In the genomic region with DNA sequence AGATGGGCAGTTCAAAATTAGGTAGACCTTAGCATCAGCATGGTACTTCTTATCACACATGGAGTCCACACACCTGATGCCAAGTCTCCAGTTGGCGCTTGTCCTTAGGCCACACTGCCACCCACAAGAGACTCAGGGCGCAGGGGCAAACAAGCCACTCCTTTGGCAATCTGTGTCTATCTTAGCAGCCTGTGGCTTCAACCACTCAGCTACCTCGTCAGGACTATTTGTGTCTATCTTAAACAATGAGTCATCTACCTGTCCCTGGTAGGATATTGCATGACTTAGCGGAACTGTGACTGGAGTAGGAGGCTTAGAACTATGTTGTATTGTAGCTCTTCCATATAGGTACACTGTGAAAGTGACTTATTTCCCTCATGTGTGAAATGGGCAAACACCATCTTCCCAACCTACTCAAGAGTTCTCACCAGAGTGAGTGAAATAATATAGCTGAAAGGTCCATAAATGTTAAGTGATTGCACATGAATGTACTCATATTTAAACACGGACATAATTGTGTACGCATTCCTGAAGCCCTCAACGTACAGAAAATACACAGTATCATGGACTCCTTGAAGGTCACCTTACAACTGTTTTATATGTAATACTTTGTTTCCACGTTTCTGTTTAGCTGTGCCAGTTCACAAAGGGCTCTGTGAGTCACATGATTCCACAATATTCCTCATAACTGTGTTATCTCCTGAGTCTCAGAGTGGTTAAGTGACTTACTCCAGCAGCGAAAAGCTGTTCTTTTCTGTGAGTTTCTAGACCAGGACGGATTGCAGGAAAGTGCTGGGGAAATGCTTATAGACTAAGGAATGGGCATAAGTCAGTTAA, we compare ENCODE assay signal across 1 cellular context.
A peak's percentile ranks its signal among the peaks of the same experiment; 100 is the strongest.
TF ChIP-seq lines count a peak whose summit lies in the region.

No MANE protein-coding gene starts in this region.

TF ChIP-seq in K562, 482 proteins besides CTCF, POLR2A, EP300 and RAD21 (continued from another document and continues in another):
- TF ChIP-seq, protein P1, sequence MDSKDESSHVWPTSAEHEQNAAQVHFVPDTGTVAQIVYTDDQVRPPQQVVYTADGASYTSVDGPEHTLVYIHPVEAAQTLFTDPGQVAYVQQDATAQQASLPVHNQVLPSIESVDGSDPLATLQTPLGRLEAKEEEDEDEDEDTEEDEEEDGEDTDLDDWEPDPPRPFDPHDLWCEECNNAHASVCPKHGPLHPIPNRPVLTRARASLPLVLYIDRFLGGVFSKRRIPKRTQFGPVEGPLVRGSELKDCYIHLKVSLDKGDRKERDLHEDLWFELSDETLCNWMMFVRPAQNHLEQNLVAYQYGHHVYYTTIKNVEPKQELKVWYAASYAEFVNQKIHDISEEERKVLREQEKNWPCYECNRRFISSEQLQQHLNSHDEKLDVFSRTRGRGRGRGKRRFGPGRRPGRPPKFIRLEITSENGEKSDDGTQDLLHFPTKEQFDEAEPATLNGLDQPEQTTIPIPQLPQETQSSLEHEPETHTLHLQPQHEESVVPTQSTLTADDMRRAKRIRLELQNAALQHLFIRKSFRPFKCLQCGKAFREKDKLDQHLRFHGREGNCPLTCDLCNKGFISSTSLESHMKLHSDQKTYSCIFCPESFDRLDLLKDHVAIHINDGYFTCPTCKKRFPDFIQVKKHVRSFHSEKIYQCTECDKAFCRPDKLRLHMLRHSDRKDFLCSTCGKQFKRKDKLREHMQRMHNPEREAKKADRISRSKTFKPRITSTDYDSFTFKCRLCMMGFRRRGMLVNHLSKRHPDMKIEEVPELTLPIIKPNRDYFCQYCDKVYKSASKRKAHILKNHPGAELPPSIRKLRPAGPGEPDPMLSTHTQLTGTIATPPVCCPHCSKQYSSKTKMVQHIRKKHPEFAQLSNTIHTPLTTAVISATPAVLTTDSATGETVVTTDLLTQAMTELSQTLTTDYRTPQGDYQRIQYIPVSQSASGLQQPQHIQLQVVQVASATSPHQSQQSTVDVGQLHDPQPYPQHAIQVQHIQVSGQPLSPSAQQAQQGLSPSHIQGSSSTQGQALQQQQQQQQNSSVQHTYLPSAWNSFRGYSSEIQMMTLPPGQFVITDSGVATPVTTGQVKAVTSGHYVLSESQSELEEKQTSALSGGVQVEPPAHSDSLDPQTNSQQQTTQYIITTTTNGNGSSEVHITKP (IDR thresholded peaks at IDR 0.05; ENCODE audit: partially characterized antibody): no peak
- TF ChIP-seq RCOR1 (IDR thresholded peaks at IDR 0.05; ENCODE audit: borderline replicate concordance in 1 of 2, low read depth in 2 of 2, low read length in 2 of 2) (peak in 1 of 2 experiments; percentile 93; a peak in 2 of 4 replicates), SMARCA5 (IDR thresholded peaks at IDR 0.05) (no peak), RHOXF2B (CRISPR knock-in tag; conservative IDR thresholded peaks at IDR 0.05) (no peak), ZNF583 (CRISPR knock-in tag; IDR thresholded peaks at IDR 0.05) (no peak), TCF7 (IDR thresholded peaks at IDR 0.05; ENCODE audit: borderline replicate concordance) (no peak), HDAC1 (IDR thresholded peaks at IDR 0.05) (peak in 1 of 2 experiments; percentile 61; a peak in 2 of 4 replicates), HMG20A (CRISPR knock-in tag; conservative IDR thresholded peaks at IDR 0.05) (no peak), CHD1 (IDR thresholded peaks at IDR 0.05; ENCODE audit: low read length) (peak; percentile 21), CAMTA2 (CRISPR knock-in tag; conservative IDR thresholded peaks at IDR 0.05) (no peak), TAF9B (IDR thresholded peaks at IDR 0.05; ENCODE audit: partially characterized antibody) (no peak)
- TF ChIP-seq, protein P2, sequence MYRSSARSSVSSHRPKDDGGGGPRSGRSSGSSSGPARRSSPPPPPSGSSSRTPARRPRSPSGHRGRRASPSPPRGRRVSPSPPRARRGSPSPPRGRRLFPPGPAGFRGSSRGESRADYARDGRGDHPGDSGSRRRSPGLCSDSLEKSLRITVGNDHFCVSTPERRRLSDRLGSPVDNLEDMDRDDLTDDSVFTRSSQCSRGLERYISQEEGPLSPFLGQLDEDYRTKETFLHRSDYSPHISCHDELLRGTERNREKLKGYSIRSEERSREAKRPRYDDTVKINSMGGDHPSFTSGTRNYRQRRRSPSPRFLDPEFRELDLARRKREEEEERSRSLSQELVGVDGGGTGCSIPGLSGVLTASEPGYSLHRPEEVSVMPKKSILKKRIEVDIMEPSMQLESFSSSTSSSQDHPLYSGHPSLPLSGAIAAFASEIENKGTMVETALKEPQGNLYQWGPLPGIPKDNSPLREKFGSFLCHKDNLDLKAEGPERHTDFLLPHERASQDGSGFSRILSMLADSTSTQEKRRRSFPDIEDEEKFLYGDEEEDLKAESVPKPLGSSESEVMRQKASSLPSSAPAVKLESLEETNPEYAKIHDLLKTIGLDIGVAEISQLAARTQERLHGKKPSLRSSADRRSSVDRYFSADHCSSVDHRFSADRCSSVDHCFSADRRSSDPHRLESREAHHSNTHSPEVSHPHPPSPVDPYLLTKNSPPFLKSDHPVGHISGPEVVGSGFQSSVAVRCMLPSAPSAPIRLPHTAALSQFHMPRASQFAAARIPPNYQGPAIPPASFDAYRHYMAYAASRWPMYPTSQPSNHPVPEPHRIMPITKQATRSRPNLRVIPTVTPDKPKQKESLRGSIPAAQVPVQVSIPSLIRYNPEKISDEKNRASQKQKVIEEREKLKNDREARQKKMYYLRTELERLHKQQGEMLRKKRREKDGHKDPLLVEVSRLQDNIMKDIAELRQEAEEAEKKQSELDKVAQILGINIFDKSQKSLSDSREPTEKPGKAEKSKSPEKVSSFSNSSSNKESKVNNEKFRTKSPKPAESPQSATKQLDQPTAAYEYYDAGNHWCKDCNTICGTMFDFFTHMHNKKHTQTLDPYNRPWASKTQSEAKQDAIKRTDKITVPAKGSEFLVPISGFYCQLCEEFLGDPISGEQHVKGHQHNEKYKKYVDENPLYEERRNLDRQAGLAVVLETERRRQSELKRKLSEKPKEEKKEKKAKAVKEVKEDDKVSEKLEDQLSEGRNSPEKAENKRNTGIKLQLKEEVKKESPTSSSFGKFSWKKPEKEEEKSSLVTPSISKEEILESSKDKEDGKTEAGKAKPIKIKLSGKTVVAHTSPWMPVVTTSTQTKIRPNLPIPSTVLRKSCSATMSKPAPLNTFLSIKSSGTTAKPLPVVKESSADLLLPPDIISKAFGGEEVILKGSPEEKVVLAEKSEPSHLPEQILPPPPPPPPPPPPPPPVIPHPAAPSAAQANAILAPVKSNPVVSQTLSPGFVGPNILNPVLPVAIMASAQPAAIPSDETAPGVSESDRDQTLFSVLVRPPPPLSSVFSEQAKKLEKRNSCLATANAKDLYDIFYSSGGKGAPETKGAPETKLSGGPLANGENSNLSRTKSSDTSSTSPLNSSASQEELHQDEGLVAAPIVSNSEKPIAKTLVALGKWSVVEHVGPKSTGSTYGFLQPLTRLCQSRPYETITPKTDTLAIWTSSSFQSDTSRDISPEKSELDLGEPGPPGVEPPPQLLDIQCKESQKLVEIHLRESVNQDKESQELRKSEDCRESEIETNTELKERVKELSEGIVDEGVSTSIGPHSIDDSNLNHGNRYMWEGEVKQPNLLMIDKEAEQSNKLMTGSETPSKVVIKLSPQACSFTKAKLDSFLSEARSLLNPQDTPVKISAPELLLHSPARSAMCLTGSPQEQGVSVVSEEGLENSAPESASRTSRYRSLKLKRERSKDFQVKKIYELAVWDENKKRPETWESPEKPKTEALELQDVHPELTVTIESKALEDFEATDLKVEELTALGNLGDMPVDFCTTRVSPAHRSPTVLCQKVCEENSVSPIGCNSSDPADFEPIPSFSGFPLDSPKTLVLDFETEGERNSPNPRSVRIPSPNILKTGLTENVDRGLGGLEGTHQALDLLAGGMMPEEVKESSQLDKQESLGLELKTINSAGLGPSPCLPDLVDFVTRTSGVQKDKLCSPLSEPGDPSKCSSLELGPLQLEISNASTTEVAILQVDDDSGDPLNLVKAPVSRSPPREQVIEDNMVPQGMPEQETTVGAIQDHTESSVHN (IDR thresholded peaks at IDR 0.05; ENCODE audit: borderline replicate concordance in 1 of 2, low read depth in 1 of 2): 0 out of 4 replicates have a peak, but pooled peaks of 1 of the 2 experiments have one; percentile 9
- TF ChIP-seq, protein P3, sequence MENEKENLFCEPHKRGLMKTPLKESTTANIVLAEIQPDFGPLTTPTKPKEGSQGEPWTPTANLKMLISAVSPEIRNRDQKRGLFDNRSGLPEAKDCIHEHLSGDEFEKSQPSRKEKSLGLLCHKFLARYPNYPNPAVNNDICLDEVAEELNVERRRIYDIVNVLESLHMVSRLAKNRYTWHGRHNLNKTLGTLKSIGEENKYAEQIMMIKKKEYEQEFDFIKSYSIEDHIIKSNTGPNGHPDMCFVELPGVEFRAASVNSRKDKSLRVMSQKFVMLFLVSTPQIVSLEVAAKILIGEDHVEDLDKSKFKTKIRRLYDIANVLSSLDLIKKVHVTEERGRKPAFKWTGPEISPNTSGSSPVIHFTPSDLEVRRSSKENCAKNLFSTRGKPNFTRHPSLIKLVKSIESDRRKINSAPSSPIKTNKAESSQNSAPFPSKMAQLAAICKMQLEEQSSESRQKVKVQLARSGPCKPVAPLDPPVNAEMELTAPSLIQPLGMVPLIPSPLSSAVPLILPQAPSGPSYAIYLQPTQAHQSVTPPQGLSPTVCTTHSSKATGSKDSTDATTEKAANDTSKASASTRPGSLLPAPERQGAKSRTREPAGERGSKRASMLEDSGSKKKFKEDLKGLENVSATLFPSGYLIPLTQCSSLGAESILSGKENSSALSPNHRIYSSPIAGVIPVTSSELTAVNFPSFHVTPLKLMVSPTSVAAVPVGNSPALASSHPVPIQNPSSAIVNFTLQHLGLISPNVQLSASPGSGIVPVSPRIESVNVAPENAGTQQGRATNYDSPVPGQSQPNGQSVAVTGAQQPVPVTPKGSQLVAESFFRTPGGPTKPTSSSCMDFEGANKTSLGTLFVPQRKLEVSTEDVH (IDR thresholded peaks at IDR 0.05; ENCODE audit: low read depth, partially characterized antibody): no peak
- TF ChIP-seq, protein P4, sequence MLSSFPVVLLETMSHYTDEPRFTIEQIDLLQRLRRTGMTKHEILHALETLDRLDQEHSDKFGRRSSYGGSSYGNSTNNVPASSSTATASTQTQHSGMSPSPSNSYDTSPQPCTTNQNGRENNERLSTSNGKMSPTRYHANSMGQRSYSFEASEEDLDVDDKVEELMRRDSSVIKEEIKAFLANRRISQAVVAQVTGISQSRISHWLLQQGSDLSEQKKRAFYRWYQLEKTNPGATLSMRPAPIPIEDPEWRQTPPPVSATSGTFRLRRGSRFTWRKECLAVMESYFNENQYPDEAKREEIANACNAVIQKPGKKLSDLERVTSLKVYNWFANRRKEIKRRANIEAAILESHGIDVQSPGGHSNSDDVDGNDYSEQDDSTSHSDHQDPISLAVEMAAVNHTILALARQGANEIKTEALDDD (IDR thresholded peaks at IDR 0.05): peak; percentile 83
- TF ChIP-seq, protein P5, sequence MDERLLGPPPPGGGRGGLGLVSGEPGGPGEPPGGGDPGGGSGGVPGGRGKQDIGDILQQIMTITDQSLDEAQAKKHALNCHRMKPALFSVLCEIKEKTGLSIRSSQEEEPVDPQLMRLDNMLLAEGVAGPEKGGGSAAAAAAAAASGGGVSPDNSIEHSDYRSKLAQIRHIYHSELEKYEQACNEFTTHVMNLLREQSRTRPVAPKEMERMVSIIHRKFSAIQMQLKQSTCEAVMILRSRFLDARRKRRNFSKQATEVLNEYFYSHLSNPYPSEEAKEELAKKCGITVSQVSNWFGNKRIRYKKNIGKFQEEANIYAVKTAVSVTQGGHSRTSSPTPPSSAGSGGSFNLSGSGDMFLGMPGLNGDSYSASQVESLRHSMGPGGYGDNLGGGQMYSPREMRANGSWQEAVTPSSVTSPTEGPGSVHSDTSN (CRISPR knock-in tag; IDR thresholded peaks at IDR 0.05; ENCODE audit: low read depth): no peak
- TF ChIP-seq, protein P5 (tag; conservative IDR thresholded peaks at IDR 0.05; ENCODE audit: low read depth): no peak
- TF ChIP-seq, protein P6, sequence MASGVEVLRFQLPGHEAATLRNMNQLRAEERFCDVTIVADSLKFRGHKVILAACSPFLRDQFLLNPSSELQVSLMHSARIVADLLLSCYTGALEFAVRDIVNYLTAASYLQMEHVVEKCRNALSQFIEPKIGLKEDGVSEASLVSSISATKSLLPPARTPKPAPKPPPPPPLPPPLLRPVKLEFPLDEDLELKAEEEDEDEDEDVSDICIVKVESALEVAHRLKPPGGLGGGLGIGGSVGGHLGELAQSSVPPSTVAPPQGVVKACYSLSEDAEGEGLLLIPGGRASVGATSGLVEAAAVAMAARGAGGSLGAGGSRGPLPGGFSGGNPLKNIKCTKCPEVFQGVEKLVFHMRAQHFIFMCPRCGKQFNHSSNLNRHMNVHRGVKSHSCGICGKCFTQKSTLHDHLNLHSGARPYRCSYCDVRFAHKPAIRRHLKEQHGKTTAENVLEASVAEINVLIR (CRISPR knock-in tag; IDR thresholded peaks at IDR 0.05): no peak
- TF ChIP-seq, protein P7, sequence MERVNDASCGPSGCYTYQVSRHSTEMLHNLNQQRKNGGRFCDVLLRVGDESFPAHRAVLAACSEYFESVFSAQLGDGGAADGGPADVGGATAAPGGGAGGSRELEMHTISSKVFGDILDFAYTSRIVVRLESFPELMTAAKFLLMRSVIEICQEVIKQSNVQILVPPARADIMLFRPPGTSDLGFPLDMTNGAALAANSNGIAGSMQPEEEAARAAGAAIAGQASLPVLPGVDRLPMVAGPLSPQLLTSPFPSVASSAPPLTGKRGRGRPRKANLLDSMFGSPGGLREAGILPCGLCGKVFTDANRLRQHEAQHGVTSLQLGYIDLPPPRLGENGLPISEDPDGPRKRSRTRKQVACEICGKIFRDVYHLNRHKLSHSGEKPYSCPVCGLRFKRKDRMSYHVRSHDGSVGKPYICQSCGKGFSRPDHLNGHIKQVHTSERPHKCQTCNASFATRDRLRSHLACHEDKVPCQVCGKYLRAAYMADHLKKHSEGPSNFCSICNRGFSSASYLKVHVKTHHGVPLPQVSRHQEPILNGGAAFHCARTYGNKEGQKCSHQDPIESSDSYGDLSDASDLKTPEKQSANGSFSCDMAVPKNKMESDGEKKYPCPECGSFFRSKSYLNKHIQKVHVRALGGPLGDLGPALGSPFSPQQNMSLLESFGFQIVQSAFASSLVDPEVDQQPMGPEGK (CRISPR knock-in tag; IDR thresholded peaks at IDR 0.05; ENCODE audit: borderline replicate concordance): no peak
